9 cellular contexts compared by ENCODE assay signal in the genomic region with DNA sequence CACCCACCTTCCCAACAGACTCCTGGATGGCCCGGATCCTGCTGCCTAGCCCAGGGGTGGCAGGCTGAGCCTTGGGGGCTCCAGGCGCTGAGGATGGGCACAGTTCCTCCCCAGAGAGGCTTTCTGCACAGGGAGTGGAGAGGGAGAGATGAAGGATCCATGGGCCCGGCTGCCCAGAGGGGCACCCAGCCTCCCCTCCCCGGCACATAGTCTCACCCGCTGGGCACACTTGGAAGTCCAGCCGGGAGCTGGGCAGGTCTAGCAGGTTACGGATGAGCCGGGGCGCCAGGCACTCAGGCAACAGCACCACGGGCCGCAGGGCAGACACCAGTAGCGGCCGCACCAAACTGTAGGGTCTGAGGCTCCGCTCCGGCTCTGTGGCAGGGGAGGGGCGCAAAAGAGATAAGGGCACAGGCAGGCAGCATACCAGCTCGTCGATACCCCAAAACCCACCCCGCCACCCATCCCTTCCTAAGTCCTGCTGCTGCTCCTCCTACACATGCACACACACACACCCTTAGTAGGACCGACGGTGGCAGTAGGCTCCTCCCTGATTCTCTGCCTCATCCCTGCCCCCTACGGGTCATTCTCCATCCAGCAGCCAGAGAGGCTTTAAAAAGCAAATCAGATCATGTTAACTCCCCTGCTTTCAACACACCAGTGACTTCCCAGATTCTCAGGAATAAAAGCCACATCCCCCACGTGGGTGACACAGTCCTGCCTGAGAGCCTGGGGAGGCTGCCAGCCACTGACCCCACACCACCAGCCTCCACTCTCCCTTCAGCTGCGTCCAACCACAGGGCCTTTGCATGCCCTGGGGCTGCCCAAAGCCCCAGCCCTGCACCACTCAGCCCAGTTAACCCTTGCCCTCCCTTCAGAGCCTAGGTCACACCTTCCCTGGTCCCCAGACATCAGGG. TPM values are rescaled to one million over a fixed set of nuclear protein-coding genes. Genes with fewer than 3 reads are reported as not detected.
DNase-seq lines count a peak whose midpoint lies in the region; ATAC-seq, FAIRE-seq and TF ChIP-seq lines count a peak whose summit lies in the region.
"Had no signal": no experiment of that assay in that cellular context is flagged by ENCODE, and none has a peak within 500 bp of the region (broad histone marks: within the 10 kb centered on the region; RNA-seq: fewer than 3 reads in every experiment).

No MANE protein-coding gene starts in this region.

- H3K4me3 ChIP-seq in heart left ventricle, result no peak overlapping the region
- H3K4me3 ChIP-seq in right atrium auricular region, result no peak overlapping the region

- H3K36me3 ChIP-seq in heart left ventricle, result peaks cover 0 to 45% (median 7%) of the 10 kb centered on the region in 9 donors
- H3K36me3 ChIP-seq in right atrium auricular region, result no peaks in the 10 kb centered on the region

- no peaks in the 10 kb centered on the region for H3K36me3 Mint-ChIP-seq in activated naive CD4-positive, alpha-beta T cell treated with anti-CD3 and anti-CD28 coated beads, Interleukin-2, amount 10 ng/mL, durations not matched to agents 7 days and 5 days

- H3K4me3 Mint-ChIP-seq in activated naive CD4-positive, alpha-beta T cell treated with anti-CD3 and anti-CD28 coated beads, Interleukin-2, amount 10 ng/mL, durations not matched to agents 7 days and 5 days, result no peak overlapping the region

- no peak for DNase-seq in heart left ventricle
- DNase-seq in right atrium auricular region (ENCODE audit: low spot score), result no peak
- peak; percentile 84 for DNase-seq in RCC 7860 (ENCODE audit: low spot score)
- DNase-seq in activated naive CD4-positive, alpha-beta T cell treated with anti-CD3 and anti-CD28 coated beads, Interleukin-2, amount 10 ng/mL, durations not matched to agents 7 days and 5 days, result peak; percentile 79
- DNase-seq in left kidney (ENCODE audit: low read depth, low spot score), result peak; percentile 69
- DNase-seq in stimulated activated naive CD4-positive, alpha-beta T cell (lab: John Stamatoyannopoulos, UW), result peak; percentile 25 to 57 (median 30)

- ATAC-seq in heart left ventricle (peak in 1 of 4 donors; percentile 13), GM19467 (IDR thresholded peaks at IDR 0.05; ENCODE audit: unreplicated experiment) (no peak), GM19035 (IDR thresholded peaks at IDR 0.05; ENCODE audit: unreplicated experiment) (no peak)

- peaks cover 40% of the 10 kb centered on the region for H3K4me1 Mint-ChIP-seq in activated naive CD4-positive, alpha-beta T cell treated with anti-CD3 and anti-CD28 coated beads, Interleukin-2, amount 10 ng/mL, durations not matched to agents 7 days and 5 days

- peaks cover 1% of the 10 kb centered on the region for H3K9me3 Mint-ChIP-seq in activated naive CD4-positive, alpha-beta T cell treated with anti-CD3 and anti-CD28 coated beads, Interleukin-2, amount 10 ng/mL, durations not matched to agents 7 days and 5 days

- H3K27me3 ChIP-seq in heart left ventricle (peaks cover 0 to 4% (median 0%) of the 10 kb centered on the region in 9 donors), right atrium auricular region (no peaks in the 10 kb centered on the region)

- TF ChIP-seq POLR2A in heart left ventricle (IDR thresholded peaks at IDR 0.05), result no peak

- CTCF ChIA-PET in activated naive CD4-positive, alpha-beta T cell treated with anti-CD3 and anti-CD28 coated beads, Interleukin-2, amount 10 ng/mL, durations not matched to agents 7 days and 5 days (lab: Charles Lee), result interaction anchor here (0.9 to 4.2 kb wide), 5 partner anchors 12 to 63 kb away, joined by 3 to 22 read pairs (median 4); no protein-coding TSS in a partner anchor

- no peak overlapping the region for H3K27ac Mint-ChIP-seq in activated naive CD4-positive, alpha-beta T cell treated with anti-CD3 and anti-CD28 coated beads, Interleukin-2, amount 10 ng/mL, durations not matched to agents 7 days and 5 days

- peaks cover 41% of the 10 kb centered on the region for H3K27me3 Mint-ChIP-seq in activated naive CD4-positive, alpha-beta T cell treated with anti-CD3 and anti-CD28 coated beads, Interleukin-2, amount 10 ng/mL, durations not matched to agents 7 days and 5 days

- WGBS in heart left ventricle, 4 donors, result 62 to 69% (median 68%) methylated on average over 20 to 24 of the region's 24 CpGs

- TF ChIP-seq CTCF in heart left ventricle (IDR thresholded peaks at IDR 0.05) (peak in 9 of 12 donors; percentile 7 to 40 (median 32)), right atrium auricular region (IDR thresholded peaks at IDR 0.05) (no peak)

- H3K27ac ChIP-seq in heart left ventricle (peak overlapping the region in 1 of 12 donors; percentile 19), right atrium auricular region (no peak overlapping the region)

- peak; percentile 89 for FAIRE-seq in RCC 7860 (lab: Jason Lieb, UNC)
- FAIRE-seq: endometrium had no signal

- H3K4me1 ChIP-seq in heart left ventricle, result peaks cover 0 to 9% (median under 1%) of the 10 kb centered on the region in 12 donors
- H3K4me1 ChIP-seq in right atrium auricular region, result peaks cover 0 to 7% of the 10 kb centered on the region in 2 donors

- intact Hi-C loops in heart left ventricle (cut with DNase I), result no loop called here

- H3K9me3 ChIP-seq in heart left ventricle, result no peaks in the 10 kb centered on the region
- no peaks in the 10 kb centered on the region for H3K9me3 ChIP-seq in right atrium auricular region

RNA-seq across cellular contexts. Expression of gene MFNG, which starts 6.5 kb away (rescaled TPM):
- 10 to 100 TPM in 4 of 9 donors, 1 to 10 TPM in 5; 5.8 to 25.6 (median 9.6) TPM for total RNA-seq in heart left ventricle
- polyA plus RNA-seq in heart left ventricle, result 10 to 100 TPM in 1 of 2 donors, 1 to 10 TPM in 1; 7.1 to 16.3 TPM
- 10 to 100 TPM in 1 of 2 donors, 1 to 10 TPM in 1; 9.9 to 19.5 TPM for total RNA-seq in right atrium auricular region

RNA-seq across cellular contexts. Expression of gene CARD10, which starts 26.5 kb away (rescaled TPM):
- total RNA-seq in heart left ventricle (10 to 100 TPM in 3 of 9 donors, 1 to 10 TPM in 6; 5.2 to 12.6 (median 8.1) TPM), right atrium auricular region (1 to 10 TPM; 4.2 to 5.8 TPM)
- polyA plus RNA-seq in heart left ventricle, result 10 to 100 TPM in 1 of 2 donors, 1 to 10 TPM in 1; 7.8 to 13.9 TPM

Comparison
In these comparisons a context has a peak if more than half of its experiments do, and no peak if none do; other contexts are left out.
1. CTCF ChIP-seq: peak in heart left ventricle (9 of 12); none in right atrium auricular region (0 of 2).
2. DNase-seq: peak in RCC 7860 (single experiment), activated naive CD4-positive, alpha-beta T cell treated with anti-CD3 and anti-CD28 coated beads, Interleukin-2, amount 10 ng/mL, durations not matched to agents 7 days and 5 days (single experiment), left kidney (single experiment) and stimulated activated naive CD4-positive, alpha-beta T cell (6 of 6); none in heart left ventricle (0 of 5) and right atrium auricular region (single experiment).